9 cellular contexts compared by ENCODE assay signal in genomic region chr5:151257731-151258715, GRCh38. TPM values are rescaled to one million over a fixed set of nuclear protein-coding genes. Genes with fewer than 3 reads are reported as not detected.
DNase-seq lines count a peak whose midpoint lies in the region; ATAC-seq and TF ChIP-seq lines count a peak whose summit lies in the region.
"Had no signal": no experiment of that assay in that cellular context is flagged by ENCODE, and none has a peak within 500 bp of the region (broad histone marks: within the 10 kb centered on the region; RNA-seq: fewer than 3 reads in every experiment).

No MANE protein-coding gene starts in this region.

- H3K27ac ChIP-seq in mammary epithelial cell (ENCODE audit: insufficient read depth, low read depth, low read length) = peak overlapping the region; percentile 72
- peak overlapping the region in 3 of 4 donors; percentile 0 to 60 (median 56) for H3K27ac ChIP-seq in upper lobe of left lung

- TF ChIP-seq CTCF in mammary epithelial cell (conservative IDR thresholded peaks at IDR 0.05 in 1 of 2, IDR thresholded peaks at IDR 0.05 in 1 of 2; ENCODE audit: extremely low read depth in 1 of 2, insufficient read depth in 1 of 2, low read depth in 1 of 2, low read length in 2 of 2) = no peak
- no peak for TF ChIP-seq CTCF in upper lobe of left lung (IDR thresholded peaks at IDR 0.05)

- H3K36me3 ChIP-seq in mammary epithelial cell (ENCODE audit: insufficient read depth, low read length) (no peaks in the 10 kb centered on the region), upper lobe of left lung (peaks cover 0 to 19% (median 4%) of the 10 kb centered on the region in 4 donors)

- H3K9ac ChIP-seq in mammary epithelial cell (ENCODE audit: insufficient read depth, low read length) = peak overlapping the region; percentile 8

- H3K9me3 Mint-ChIP-seq in activated naive CD4-positive, alpha-beta T cell treated with anti-CD3 and anti-CD28 coated beads, Interleukin-2, amount 50 U/mL, for 72 hours = no peaks in the 10 kb centered on the region

- peaks cover 0 to 8% of the 10 kb centered on the region in 2 donors for H3K36me3 Mint-ChIP-seq in activated naive CD4-positive, alpha-beta T cell treated with anti-CD3 and anti-CD28 coated beads, Interleukin-2, amount 50 U/mL, for 72 hours

- H3K27me3 ChIP-seq in mammary epithelial cell (ENCODE audit: insufficient read depth, low read length) (no peaks in the 10 kb centered on the region), upper lobe of left lung (no peaks in the 10 kb centered on the region)

- dilution Hi-C loops in mammary epithelial cell (cut with HindIII; ENCODE audit: low sequenced_read_pairs) = loop anchor here (5.0 kb wide), 1 partner anchor 34 kb away; no protein-coding TSS in a partner anchor

- peaks cover 73% of the 10 kb centered on the region for H3K79me2 ChIP-seq in mammary epithelial cell (ENCODE audit: insufficient read depth, low read length)

- peak overlapping the region; percentile 48 to 59 for H3K27ac Mint-ChIP-seq in activated naive CD4-positive, alpha-beta T cell treated with anti-CD3 and anti-CD28 coated beads, Interleukin-2, amount 50 U/mL, for 72 hours

- TF ChIP-seq EP300 in upper lobe of left lung (IDR thresholded peaks at IDR 0.05) = no peak

- no peak for TF ChIP-seq POLR2A in upper lobe of left lung (IDR thresholded peaks at IDR 0.05)

- no peak overlapping the region for H2AFZ ChIP-seq in mammary epithelial cell (ENCODE audit: low read depth, low read length)

- intact Hi-C loops in mammary epithelial cell (cut with micrococcal nuclease) = no loop called here

- H3K4me1 ChIP-seq in mammary epithelial cell (ENCODE audit: insufficient read depth, low read length) (peaks cover 38% of the 10 kb centered on the region), upper lobe of left lung (peaks cover 5 to 43% (median 23%) of the 10 kb centered on the region in 4 donors)

- DNase-seq in activated naive CD4-positive, alpha-beta T cell treated with anti-CD3 and anti-CD28 coated beads, Interleukin-2, amount 50 U/mL, for 72 hours (ENCODE audit: low spot score in 2 of 2) = no peak
- DNase-seq in activated naive CD4-positive, alpha-beta T cell treated with anti-CD3 and anti-CD28 coated beads, Interleukin-2, amount 50 U/mL, for 16 hours = no peak
- peak; percentile 87 for DNase-seq in mammary epithelial cell
- peak in 1 of 2 donors; percentile 50 for DNase-seq in upper lobe of left lung
- DNase-seq in NCI-H526 treated with DMSO at 0.1 percent for 48 hours (lab: John Stamatoyannopoulos, UW) = no peak
- no peak for DNase-seq in stimulated activated CD8-positive, alpha-beta memory T cell treated with anti-CD3 and anti-CD28 coated beads, Interleukin-4, amount 100 ng/mL, for 48 hours
- no peak for DNase-seq in HUDEP-2 (lab: John Stamatoyannopoulos, UW; ENCODE audit: unreplicated experiment in 76 of 76)
- DNase-seq: NCI-H1694 treated with DMSO at 0.1 percent for 48 hours had no signal

- 60% methylated on average over 9 of the region's 12 CpGs for WGBS in mammary epithelial cell (ENCODE audit: low coverage, missing lambda C conversion rate)
- WGBS in upper lobe of left lung, 2 donors = 79 to 80% methylated on average over 11 to 12 of the region's 12 CpGs

- peak overlapping the region; percentile 63 for H3K4me2 ChIP-seq in mammary epithelial cell (ENCODE audit: insufficient read depth, low read depth, low read length)

- CTCF ChIA-PET in mammary epithelial cell (lab: Charles Lee; ENCODE audit: low non-redundant PET) = interaction anchor here (0.5 to 0.7 kb wide), 2 partner anchors 102 to 189 kb away, joined by 4 to 6 read pairs; partner anchors contain the start of gene SLC36A1

- no peaks in the 10 kb centered on the region for H3K9me3 ChIP-seq in mammary epithelial cell (replicated peaks; ENCODE audit: insufficient read depth, low read length)
- H3K9me3 ChIP-seq in upper lobe of left lung = no peaks in the 10 kb centered on the region

- H3K4me3 ChIP-seq in mammary epithelial cell (replicated peaks in 1 of 3; ENCODE audit: insufficient read depth in 1 of 3, low read depth in 2 of 3, low read length in 3 of 3) (peak overlapping the region in 2 of 3 experiments; percentile 5 to 12), upper lobe of left lung (no peak overlapping the region)

- no TSS peak for BruUV-seq in mammary epithelial cell (replicated peaks; lab: Mats Ljungman, UMichigan)

- in situ Hi-C loops in mammary epithelial cell (cut with MboI; ENCODE audit: low sequenced_read_pairs in 2 of 2) = no loop called here

- H4K20me1 ChIP-seq in mammary epithelial cell (ENCODE audit: insufficient read depth, low read length) = no peaks in the 10 kb centered on the region

- ATAC-seq in activated naive CD4-positive, alpha-beta T cell treated with anti-CD3 and anti-CD28 coated beads, Interleukin-2, amount 50 U/mL, for 72 hours = no peak
- ATAC-seq in HG03280 (IDR thresholded peaks at IDR 0.05; ENCODE audit: unreplicated experiment) (peak; percentile 21), upper lobe of left lung (ENCODE audit: low FRiP score in 2 of 2) (peak in 1 of 2 donors; percentile 79)

RNA-seq across cellular contexts. Expression of gene GM2A, which starts 5.0 kb away (rescaled TPM):
- total RNA-seq in activated naive CD4-positive, alpha-beta T cell treated with anti-CD3 and anti-CD28 coated beads, Interleukin-2, amount 50 U/mL, for 72 hours = 10 to 100 TPM; 36.8 to 85.2 TPM
- total RNA-seq in mammary epithelial cell = 100 to 1,000 TPM; 114 to 138 TPM
- polyA plus RNA-seq in mammary epithelial cell = 88.4 TPM
- 238 TPM for polyA minus RNA-seq in mammary epithelial cell
- total RNA-seq in upper lobe of left lung = 100 to 1,000 TPM in 1 of 6 donors, 10 to 100 TPM in 5; 27.2 to 129 (median 59.0) TPM

RNA-seq across cellular contexts. Expression of gene CCDC69, which starts 34.1 kb away (rescaled TPM):
- 10 to 100 TPM; 21.0 to 23.8 TPM for total RNA-seq in activated naive CD4-positive, alpha-beta T cell treated with anti-CD3 and anti-CD28 coated beads, Interleukin-2, amount 50 U/mL, for 72 hours
- 1 to 10 TPM in 1 of 2 donors, under 1 TPM in 1; 0.17 to 1.3 TPM for total RNA-seq in mammary epithelial cell
- polyA plus RNA-seq in mammary epithelial cell = 2.2 TPM
- polyA minus RNA-seq in mammary epithelial cell = 0.16 TPM
- total RNA-seq in upper lobe of left lung = 100 to 1,000 TPM in 3 of 6 donors, 10 to 100 TPM in 3; 61.0 to 119 (median 92.6) TPM

RNA-seq across cellular contexts. Expression of gene SLC36A3, which starts 45.5 kb away (rescaled TPM):
- not detected for total RNA-seq in activated naive CD4-positive, alpha-beta T cell treated with anti-CD3 and anti-CD28 coated beads, Interleukin-2, amount 50 U/mL, for 72 hours
- total RNA-seq in mammary epithelial cell = not detected
- not detected for polyA plus RNA-seq in mammary epithelial cell
- polyA minus RNA-seq in mammary epithelial cell = not detected
- not detected for total RNA-seq in upper lobe of left lung

Comparison
In these comparisons a context has a peak if more than half of its experiments do, and no peak if none do; other contexts are left out.
1. H3K4me3 ChIP-seq: peak in mammary epithelial cell (2 of 3); none in upper lobe of left lung (0 of 4).
2. RNA of gene CCDC69, which starts 34.1 kb away (total RNA-seq): 61.0 to 119 TPM in upper lobe of left lung and 21.0 to 23.8 TPM in activated naive CD4-positive, alpha-beta T cell treated with anti-CD3 and anti-CD28 coated beads, Interleukin-2, amount 50 U/mL, for 72 hours; 0.17 to 1.3 TPM in mammary epithelial cell; every median in the first group is over 4 times any median in the second.